8 cellular contexts compared by ENCODE assay signal in the genomic region with DNA sequence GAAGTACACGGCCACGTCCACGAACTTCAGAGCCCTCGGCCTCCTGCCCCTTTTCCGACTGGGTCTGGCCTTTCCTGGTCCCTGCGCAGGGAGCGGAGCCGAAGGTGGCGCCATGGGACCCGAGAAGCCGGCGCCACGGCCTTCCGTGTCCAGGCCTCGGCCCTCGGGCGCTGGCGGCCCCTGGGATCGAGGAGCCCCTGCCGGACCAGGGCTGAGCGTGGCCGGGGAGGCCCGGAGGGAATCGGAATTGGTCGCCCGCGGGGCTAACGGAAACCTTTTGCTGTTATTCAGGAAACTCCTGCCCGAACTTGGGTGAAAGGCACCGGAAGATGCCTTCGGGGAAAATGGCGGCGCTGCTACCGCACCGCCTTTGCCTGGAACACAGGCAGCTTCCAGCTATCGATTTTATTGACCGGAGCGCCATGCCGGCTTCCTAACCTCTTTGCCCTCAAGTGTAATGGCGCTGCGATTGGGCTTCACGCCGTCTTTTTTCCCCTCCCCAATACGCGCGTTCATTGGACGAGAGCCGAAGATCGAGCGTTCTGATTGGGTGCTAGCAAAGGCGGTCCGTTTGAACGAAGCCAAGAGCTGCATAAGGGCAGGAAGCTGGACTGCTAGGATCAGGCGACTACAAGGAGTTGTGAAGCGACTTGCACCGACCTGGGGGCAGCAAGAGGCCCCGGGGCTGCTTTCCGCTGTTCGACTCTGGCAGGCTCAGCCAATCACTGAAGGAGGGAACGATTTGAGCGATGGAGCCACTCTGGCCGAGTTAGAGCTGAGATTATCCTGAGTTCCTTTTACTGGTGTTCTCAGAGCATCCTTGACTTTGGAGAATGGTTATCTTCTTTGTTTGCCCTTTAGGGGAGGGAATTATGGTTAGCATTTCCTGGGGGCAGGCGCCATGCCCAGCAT. TPM values are rescaled to one million over a fixed set of nuclear protein-coding genes. Genes with fewer than 3 reads are reported as not detected.
DNase-seq lines count a peak whose midpoint lies in the region; TF ChIP-seq lines count a peak whose summit lies in the region.

Gene ZNF689, minus strand, starts transcription at position 462 of the 912 bp plus-strand sequence. Its CDS starts 348 bp downstream, at position 114.

- H3K27me3 Mint-ChIP-seq in activated naive CD4-positive, alpha-beta T cell treated with anti-CD3 and anti-CD28 coated beads, Interleukin-2, amount 10 ng/mL, durations not matched to agents 7 days and 5 days = peaks cover 4% of the 10 kb centered on the region

- peak within 1 kb of the TSS; percentile 99 for H3K9ac ChIP-seq in SK-N-MC (ENCODE audit: insufficient read length)

- H3K4me3 Mint-ChIP-seq in activated naive CD4-positive, alpha-beta T cell treated with anti-CD3 and anti-CD28 coated beads, Interleukin-2, amount 10 ng/mL, durations not matched to agents 7 days and 5 days = peak within 1 kb of the TSS; percentile 88

- TF ChIP-seq POLR2A in NB4 (IDR thresholded peaks at IDR 0.05; ENCODE audit: extremely low read depth, insufficient read length) (peak; percentile 78), suprapubic skin (IDR thresholded peaks at IDR 0.05) (peak in 1 of 2 donors; percentile 59)

- TF ChIP-seq CTCF in HFF-Myc (IDR thresholded peaks at IDR 0.05; ENCODE audit: low read depth, low read length, missing control alignments) (no peak), NB4 (IDR thresholded peaks at IDR 0.05; ENCODE audit: low read depth, low read length) (no peak), suprapubic skin (IDR thresholded peaks at IDR 0.05) (no peak)

- under 1% methylated on average over 30 of the region's 63 CpGs for WGBS in suprapubic skin

- no peaks in the 10 kb centered on the region for H3K9me3 Mint-ChIP-seq in activated naive CD4-positive, alpha-beta T cell treated with anti-CD3 and anti-CD28 coated beads, Interleukin-2, amount 10 ng/mL, durations not matched to agents 7 days and 5 days

- peaks cover 36% of the 10 kb centered on the region for H3K4me1 Mint-ChIP-seq in activated naive CD4-positive, alpha-beta T cell treated with anti-CD3 and anti-CD28 coated beads, Interleukin-2, amount 10 ng/mL, durations not matched to agents 7 days and 5 days

- CTCF ChIA-PET in activated naive CD4-positive, alpha-beta T cell treated with anti-CD3 and anti-CD28 coated beads, Interleukin-2, amount 10 ng/mL, durations not matched to agents 7 days and 5 days (lab: Charles Lee) = interaction anchor here (0.6 to 3.8 kb wide), 6 partner anchors 12 to 180 kb away, joined by 3 to 26 read pairs (median 3); partner anchors contain the start of gene DCTPP1

- H3K9me3 ChIP-seq in SK-N-MC (ENCODE audit: low read depth, low read length) (no peaks in the 10 kb centered on the region), suprapubic skin (no peaks in the 10 kb centered on the region)

- H3K36me3 Mint-ChIP-seq in activated naive CD4-positive, alpha-beta T cell treated with anti-CD3 and anti-CD28 coated beads, Interleukin-2, amount 10 ng/mL, durations not matched to agents 7 days and 5 days = peaks cover 25% of the 10 kb centered on the region

- H3K27ac ChIP-seq in SK-N-MC (peak within 1 kb of the TSS; percentile 90), suprapubic skin (peak within 1 kb of the TSS; percentile 96)

- H3K36me3 ChIP-seq in SK-N-MC (ENCODE audit: insufficient read depth, low read length) (peaks cover 18% of the 10 kb centered on the region), suprapubic skin (peaks cover 18% of the 10 kb centered on the region)

- H3K4me3 ChIP-seq in HFF-Myc (replicated peaks; ENCODE audit: low read depth, low read length) = peak within 1 kb of the TSS; percentile 87
- peak within 1 kb of the TSS; percentile 95 for H3K4me3 ChIP-seq in NB4 (ENCODE audit: low read depth, low read length)
- H3K4me3 ChIP-seq in SK-N-MC = peak within 1 kb of the TSS; percentile 96
- H3K4me3 ChIP-seq in suprapubic skin = peak within 1 kb of the TSS; percentile 98

- H3K4me1 ChIP-seq in suprapubic skin = peaks cover 22% of the 10 kb centered on the region

- DNase-seq in GM03348 (ENCODE audit: low spot score) = peak; percentile 98
- DNase-seq in HFF-Myc (ENCODE audit: extremely low read depth, low read depth) = peak; percentile 97
- DNase-seq in NB4 (ENCODE audit: low read depth) = peak; percentile 98
- peak; percentile 96 for DNase-seq in SK-N-MC (ENCODE audit: low read depth, low spot score)
- DNase-seq in activated naive CD4-positive, alpha-beta T cell treated with anti-CD3 and anti-CD28 coated beads, Interleukin-2, amount 10 ng/mL, durations not matched to agents 7 days and 5 days = peak; percentile 96
- DNase-seq in germinal center (ENCODE audit: low spot score) = peak; percentile 98
- DNase-seq in non-pigmented ciliary epithelial cell (ENCODE audit: low read depth) = peak; percentile 89
- peak; percentile 97 to 98 for DNase-seq in suprapubic skin (ENCODE audit: low spot score in 2 of 2)

- H3K27me3 ChIP-seq in suprapubic skin = no peaks in the 10 kb centered on the region

- TF ChIP-seq EP300 in suprapubic skin (IDR thresholded peaks at IDR 0.05) = no peak

- H3K27ac Mint-ChIP-seq in activated naive CD4-positive, alpha-beta T cell treated with anti-CD3 and anti-CD28 coated beads, Interleukin-2, amount 10 ng/mL, durations not matched to agents 7 days and 5 days = peak within 1 kb of the TSS; percentile 97

RNA-seq across cellular contexts. Expression of gene ZNF689, which starts in this region (rescaled TPM):
- 10 to 100 TPM in 1 of 4 donors, 1 to 10 TPM in 3; 5.3 to 11.2 (median 6.0) TPM for total RNA-seq in suprapubic skin

Comparison
In these comparisons a context has a peak if more than half of its experiments do, and no peak if none do; other contexts are left out.
1. Peak in every context shown above with its lines: DNase-seq, H3K4me3 ChIP-seq and H3K27ac ChIP-seq.